21 cellular contexts compared by ENCODE assay signal in genomic region chr3:114294940-114295480, GRCh38. TPM values are rescaled to one million over a fixed set of nuclear protein-coding genes. Genes with fewer than 3 reads are reported as not detected.
DNase-seq lines count a peak whose midpoint lies in the region; ATAC-seq and TF ChIP-seq lines count a peak whose summit lies in the region.
"Had no signal": no experiment of that assay in that cellular context is flagged by ENCODE, and none has a peak within 500 bp of the region (broad histone marks: within the 10 kb centered on the region; RNA-seq: fewer than 3 reads in every experiment).

No MANE protein-coding gene starts in this region.

- H4K20me1 ChIP-seq in smooth muscle cell (ENCODE audit: low read depth) = no peaks in the 10 kb centered on the region

- no peaks in the 10 kb centered on the region for H3K9me3 Mint-ChIP-seq in activated CD4-positive, alpha-beta memory T cell treated with anti-CD3 and anti-CD28 coated beads for 36 hours
- H3K9me3 Mint-ChIP-seq in effector memory CD8-positive, alpha-beta T cell = no peaks in the 10 kb centered on the region
- no peaks in the 10 kb centered on the region for H3K9me3 Mint-ChIP-seq in stimulated activated naive CD8-positive, alpha-beta T cell treated with anti-CD3 and anti-CD28 coated beads, Interleukin-15, Interleukin-2, amounts not matched to agents 100 ng/mL and 50 ng/mL, for 24 hours

- peak overlapping the region; percentile 97 for H3K27ac Mint-ChIP-seq in activated CD4-positive, alpha-beta memory T cell treated with anti-CD3 and anti-CD28 coated beads for 36 hours
- H3K27ac Mint-ChIP-seq in effector memory CD8-positive, alpha-beta T cell = peak overlapping the region; percentile 97 to 98
- H3K27ac Mint-ChIP-seq in stimulated activated naive CD8-positive, alpha-beta T cell treated with anti-CD3 and anti-CD28 coated beads, Interleukin-15, Interleukin-2, amounts not matched to agents 100 ng/mL and 50 ng/mL, for 24 hours = peak overlapping the region; percentile 73

- intact Hi-C loops in activated CD4-positive, alpha-beta memory T cell treated with anti-CD3 and anti-CD28 coated beads for 36 hours (cut with micrococcal nuclease) = loop anchor here (10.0 kb wide), 1 partner anchor 850 kb away; the partner anchor contains the start of gene ZBTB20

- H2AFZ ChIP-seq in smooth muscle cell (ENCODE audit: low read depth) = no peak overlapping the region

- H3K4me3 Mint-ChIP-seq in activated CD4-positive, alpha-beta memory T cell treated with anti-CD3 and anti-CD28 coated beads for 36 hours = peak overlapping the region; percentile 73
- H3K4me3 Mint-ChIP-seq in effector memory CD8-positive, alpha-beta T cell = peak overlapping the region; percentile 72 to 91
- peak overlapping the region; percentile 76 for H3K4me3 Mint-ChIP-seq in stimulated activated naive CD8-positive, alpha-beta T cell treated with anti-CD3 and anti-CD28 coated beads, Interleukin-15, Interleukin-2, amounts not matched to agents 100 ng/mL and 50 ng/mL, for 24 hours

- no peaks in the 10 kb centered on the region for H3K27me3 ChIP-seq in smooth muscle cell (ENCODE audit: low read depth)
- H3K27me3 ChIP-seq: testis had no signal

- H3F3A ChIP-seq in smooth muscle cell (ENCODE audit: low read depth) = no peaks in the 10 kb centered on the region

- no peaks in the 10 kb centered on the region for H3K36me3 ChIP-seq in smooth muscle cell (ENCODE audit: low read depth)

- CTCF ChIA-PET in activated CD4-positive, alpha-beta memory T cell treated with anti-CD3 and anti-CD28 coated beads for 36 hours (lab: Charles Lee) = interaction anchor here (1.4 to 7.1 kb wide), 5 partner anchors 12 to 143 kb away, joined by 3 to 75 read pairs (median 8); no protein-coding TSS in a partner anchor

- peak; percentile 9 for ATAC-seq in effector memory CD8-positive, alpha-beta T cell (replicated peaks)
- ATAC-seq: esophagus mucosa, left cardiac atrium had no signal

- peaks cover 33% of the 10 kb centered on the region for H3K36me3 Mint-ChIP-seq in activated CD4-positive, alpha-beta memory T cell treated with anti-CD3 and anti-CD28 coated beads for 36 hours
- peaks cover 27% of the 10 kb centered on the region for H3K36me3 Mint-ChIP-seq in effector memory CD8-positive, alpha-beta T cell (ENCODE audit: insufficient read depth)
- peaks cover 11% of the 10 kb centered on the region for H3K36me3 Mint-ChIP-seq in stimulated activated naive CD8-positive, alpha-beta T cell treated with anti-CD3 and anti-CD28 coated beads, Interleukin-15, Interleukin-2, amounts not matched to agents 100 ng/mL and 50 ng/mL, for 24 hours (ENCODE audit: low read depth)

- no peak overlapping the region for H3K4me3 ChIP-seq in smooth muscle cell
- H3K4me3 ChIP-seq: testis had no signal

- no peak overlapping the region for H3K27ac ChIP-seq in smooth muscle cell (ENCODE audit: low read depth)
- H3K27ac ChIP-seq: testis had no signal

- no peak overlapping the region for H3K4me2 ChIP-seq in smooth muscle cell

- no peaks in the 10 kb centered on the region for H3K9me3 ChIP-seq in smooth muscle cell (replicated peaks; ENCODE audit: low read depth)
- H3K9me3 ChIP-seq: testis had no signal

- no peak overlapping the region for H3K9ac ChIP-seq in smooth muscle cell (ENCODE audit: low read depth)

- H3K27me3 Mint-ChIP-seq in activated CD4-positive, alpha-beta memory T cell treated with anti-CD3 and anti-CD28 coated beads for 36 hours = no peaks in the 10 kb centered on the region
- no peaks in the 10 kb centered on the region for H3K27me3 Mint-ChIP-seq in effector memory CD8-positive, alpha-beta T cell
- H3K27me3 Mint-ChIP-seq in stimulated activated naive CD8-positive, alpha-beta T cell treated with anti-CD3 and anti-CD28 coated beads, Interleukin-15, Interleukin-2, amounts not matched to agents 100 ng/mL and 50 ng/mL, for 24 hours = no peaks in the 10 kb centered on the region

- POLR2A ChIA-PET in activated CD4-positive, alpha-beta memory T cell treated with anti-CD3 and anti-CD28 coated beads for 36 hours (lab: Charles Lee) = interaction anchor here (0.8 to 5.0 kb wide), 9 partner anchors 10 to 81 kb away, joined by 3 to 24 read pairs (median 7); no protein-coding TSS in a partner anchor

- 82% methylated on average over 6 of the region's 6 CpGs for WGBS in smooth muscle cell (ENCODE audit: low lambda C conversion rate)

- in situ Hi-C loops in ACHN (cut with HindIII; ENCODE audit: low pct_ligation_motif_present, low pct_unique_long_range_greater_than_20kb, low sequenced_read_pairs) = no loop called here

- H3K4me1 ChIP-seq in smooth muscle cell (ENCODE audit: low read depth) = no peaks in the 10 kb centered on the region
- H3K4me1 ChIP-seq: testis had no signal

- DNase-seq in stimulated activated CD4-positive, alpha-beta T cell treated with anti-CD3 and anti-CD28 coated beads, Interleukin-4, amount 100 ng/mL, for 1 hour = peak; percentile 29
- DNase-seq in stimulated activated CD4-positive, alpha-beta T cell treated with anti-CD3 and anti-CD28 coated beads, Interleukin-2, amount 100 ng/mL, for 24 hours = no peak
- peak; percentile 52 for DNase-seq in activated CD4-positive, alpha-beta memory T cell treated with anti-CD3 and anti-CD28 coated beads for 36 hours
- DNase-seq in effector memory CD8-positive, alpha-beta T cell = peak in 1 of 3 experiments; percentile 41
- no peak for DNase-seq in smooth muscle cell (lab: John Stamatoyannopoulos, UW; ENCODE audit: unreplicated experiment)
- DNase-seq in SHP77 treated with DMSO at 0.1 percent for 48 hours (lab: John Stamatoyannopoulos, UW) = no peak
- DNase-seq in ACHN = no peak
- DNase-seq: activated CD8-positive, alpha-beta memory T cell treated with anti-CD3 and anti-CD28 coated beads, Interleukin-2, amount 50 U/mL, for 4 hours; AML-193; anterior cingulate cortex; Calu3; central memory CD4-positive, alpha-beta T cell; H7; left cardiac atrium; NCI-H2029; NCI-H510A; occipital lobe; SW 1271; testis had no signal

- no peaks in the 10 kb centered on the region for H3K79me2 ChIP-seq in smooth muscle cell (ENCODE audit: low read depth)

- TF ChIP-seq CTCF in smooth muscle cell (IDR thresholded peaks at IDR 0.05; ENCODE audit: borderline replicate concordance, insufficient read depth, poor library complexity, severe bottlenecking) = no peak

- H3K4me1 Mint-ChIP-seq in activated CD4-positive, alpha-beta memory T cell treated with anti-CD3 and anti-CD28 coated beads for 36 hours (ENCODE audit: low read depth) = peaks cover 63% of the 10 kb centered on the region
- peaks cover 65 to 81% of the 10 kb centered on the region in 2 donors for H3K4me1 Mint-ChIP-seq in effector memory CD8-positive, alpha-beta T cell (ENCODE audit: low read depth in 2 of 2)
- peaks cover 70% of the 10 kb centered on the region for H3K4me1 Mint-ChIP-seq in stimulated activated naive CD8-positive, alpha-beta T cell treated with anti-CD3 and anti-CD28 coated beads, Interleukin-15, Interleukin-2, amounts not matched to agents 100 ng/mL and 50 ng/mL, for 24 hours (ENCODE audit: low read depth)

RNA-seq across cellular contexts. Expression of gene TIGIT, which starts 1.2 kb away (rescaled TPM):
- total RNA-seq in activated CD4-positive, alpha-beta memory T cell treated with anti-CD3 and anti-CD28 coated beads for 36 hours = 10 to 100 TPM; 57.0 to 63.8 TPM
- total RNA-seq in smooth muscle cell = not detected in 2 replicates
- not detected in 2 replicates for polyA plus RNA-seq in smooth muscle cell
- total RNA-seq: Calu3, H7, occipital lobe had no signal

RNA-seq across cellular contexts. Expression of gene ZNF80, which starts 57.6 kb away (rescaled TPM):
- under 1 TPM; 0.31 to 0.33 TPM for total RNA-seq in activated CD4-positive, alpha-beta memory T cell treated with anti-CD3 and anti-CD28 coated beads for 36 hours
- total RNA-seq in smooth muscle cell = not detected in 2 replicates
- polyA plus RNA-seq in smooth muscle cell = not detected in 2 replicates
- total RNA-seq: Calu3, esophagus mucosa, H7, left cardiac atrium, occipital lobe had no signal

Comparison
In these comparisons a context has a peak if more than half of its experiments do, and no peak if none do; other contexts are left out.
1. DNase-seq: peak in stimulated activated CD4-positive, alpha-beta T cell treated with anti-CD3 and anti-CD28 coated beads, Interleukin-4, amount 100 ng/mL, for 1 hour (single experiment) and activated CD4-positive, alpha-beta memory T cell treated with anti-CD3 and anti-CD28 coated beads for 36 hours (single experiment); none in stimulated activated CD4-positive, alpha-beta T cell treated with anti-CD3 and anti-CD28 coated beads, Interleukin-2, amount 100 ng/mL, for 24 hours (0 of 2), smooth muscle cell (single experiment), SHP77 treated with DMSO at 0.1 percent for 48 hours (single experiment) and ACHN (single experiment).
2. RNA of gene TIGIT, which starts 1.2 kb away (total RNA-seq): 57.0 to 63.8 TPM in activated CD4-positive, alpha-beta memory T cell treated with anti-CD3 and anti-CD28 coated beads for 36 hours; not detected in smooth muscle cell; every median in the first group is over 10 times any median in the second.
3. Peak in every context shown above with its lines, with median percentiles within 50 percentile points of each other: H3K27ac Mint-ChIP-seq and H3K4me3 Mint-ChIP-seq.